ENCODE assay signal across 20 cellular contexts in genomic region chr5:78979899-78980298, GRCh38. TPM values are rescaled to one million over a fixed set of nuclear protein-coding genes. Genes with fewer than 3 reads are reported as not detected.
DNase-seq lines count a peak whose midpoint lies in the region; ATAC-seq and TF ChIP-seq lines count a peak whose summit lies in the region.
"Had no signal": no experiment of that assay in that cellular context is flagged by ENCODE, and none has a peak within 500 bp of the region (broad histone marks: within the 10 kb centered on the region; RNA-seq: fewer than 3 reads in every experiment).

No MANE protein-coding gene starts in this region.

- peak overlapping the region in 5 of 7 donors; percentile 43 to 87 (median 73) for H3K27ac Mint-ChIP-seq in CD14-positive monocyte
- H3K27ac Mint-ChIP-seq: activated CD8-positive, alpha-beta T cell treated with anti-CD3 and anti-CD28 coated beads, Interleukin-2, amount 10 ng/mL, durations not matched to agents 7 days and 5 days had no signal

- intact Hi-C loops in CD14-positive monocyte (cut with micrococcal nuclease) = no loop called here

- peak; percentile 24 for ATAC-seq in HG02610 (IDR thresholded peaks at IDR 0.05; ENCODE audit: unreplicated experiment)
- ATAC-seq in GM21423 (IDR thresholded peaks at IDR 0.05; ENCODE audit: unreplicated experiment) = no peak
- ATAC-seq: activated CD8-positive, alpha-beta T cell treated with anti-CD3 and anti-CD28 coated beads, Interleukin-2, amount 10 ng/mL, durations not matched to agents 7 days and 5 days; esophagus mucosa; foreskin keratinocyte; K562; left lobe of liver; psoas muscle; upper lobe of right lung had no signal

- no peak for DNase-seq in CD14-positive monocyte (ENCODE audit: low spot score)
- DNase-seq in OCI-M1 (lab: John Stamatoyannopoulos, UW) = peak; percentile 12
- DNase-seq in iris pigment epithelial cell (ENCODE audit: low read depth) = peak; percentile 10
- DNase-seq in GDM1 (lab: John Stamatoyannopoulos, UW) = no peak
- no peak for DNase-seq in NCI-H526 treated with DMSO at 0.1 percent for 48 hours (lab: John Stamatoyannopoulos, UW)
- DNase-seq in NK-92 treated with Interleukin-12 subunit alpha and Interleukin-12 subunit beta, amount 100 ng/mL, for 24 hours (lab: John Stamatoyannopoulos, UW) = no peak
- DNase-seq: activated CD8-positive, alpha-beta T cell treated with anti-CD3 and anti-CD28 coated beads, Interleukin-2, amount 10 ng/mL, durations not matched to agents 7 days and 5 days; adrenal gland; effector CD8-positive, alpha-beta T cell; mesendoderm; NCI-H1436 treated with DMSO at 0.1 percent for 48 hours; psoas muscle; upper lobe of right lung had no signal

- H3K4me1 Mint-ChIP-seq in CD14-positive monocyte = peaks cover 54% of the 10 kb centered on the region

- no peaks in the 10 kb centered on the region for H3K27me3 Mint-ChIP-seq in CD14-positive monocyte (ENCODE audit: low read depth in 3 of 3)

- peaks cover 0 to 4% (median 0%) of the 10 kb centered on the region in 7 donors for H3K9me3 Mint-ChIP-seq in CD14-positive monocyte
- H3K9me3 Mint-ChIP-seq: brain had no signal

- H3K4me3 Mint-ChIP-seq in CD14-positive monocyte = no peak overlapping the region
- H3K4me3 Mint-ChIP-seq: activated CD8-positive, alpha-beta T cell treated with anti-CD3 and anti-CD28 coated beads, Interleukin-2, amount 10 ng/mL, durations not matched to agents 7 days and 5 days had no signal

- no peak for TF ChIP-seq CTCF in CD14-positive monocyte (IDR thresholded peaks at IDR 0.05)

- H3K36me3 Mint-ChIP-seq in CD14-positive monocyte = peaks cover 5% of the 10 kb centered on the region in 2 donors
- H3K36me3 Mint-ChIP-seq: brain had no signal

RNA-seq across cellular contexts. Expression of gene ARSB, which starts 5.2 kb away (rescaled TPM):
- 10 to 100 TPM; 18.1 to 28.7 TPM for polyA plus RNA-seq in CD14-positive monocyte

Comparison
In these comparisons a context has a peak if more than half of its experiments do, and no peak if none do; other contexts are left out.
1. DNase-seq: peak in OCI-M1 (single experiment) and iris pigment epithelial cell (single experiment); none in CD14-positive monocyte (single experiment), GDM1 (single experiment), NCI-H526 treated with DMSO at 0.1 percent for 48 hours (single experiment) and NK-92 treated with Interleukin-12 subunit alpha and Interleukin-12 subunit beta, amount 100 ng/mL, for 24 hours (single experiment).